ENCODE assay signal across 16 cellular contexts in genomic region chr12:106369624-106370346, GRCh38. TPM values are rescaled to one million over a fixed set of nuclear protein-coding genes. Genes with fewer than 3 reads are reported as not detected.
DNase-seq lines count a peak whose midpoint lies in the region; ATAC-seq and TF ChIP-seq lines count a peak whose summit lies in the region.
"Had no signal": no experiment of that assay in that cellular context is flagged by ENCODE, and none has a peak within 500 bp of the region (broad histone marks: within the 10 kb centered on the region; RNA-seq: fewer than 3 reads in every experiment).

No MANE protein-coding gene starts in this region.

- H2AFZ ChIP-seq in PC-9 (peak overlapping the region; percentile 61; the same call in 1 of the 2 replicates), osteoblast (ENCODE audit: low read length) (no peak overlapping the region)

- peak; percentile 78 for ATAC-seq in esophagus mucosa
- no peak for ATAC-seq in HG03280 (IDR thresholded peaks at IDR 0.05; ENCODE audit: unreplicated experiment)
- ATAC-seq: GM12878; stimulated activated naive CD8-positive, alpha-beta T cell treated with anti-CD3 and anti-CD28 coated beads, Interleukin-15, amount 100 ng/mL, for 72 hours; T-cell had no signal

- CTCF ChIA-PET in PC-9 (lab: Charles Lee), result interaction anchor here (0.6 kb wide), 1 partner anchor 15 kb away, joined by 3 read pairs; no protein-coding TSS in a partner anchor

- H3K9me3 ChIP-seq in PC-9 (ENCODE audit: insufficient read depth, low read depth) (no peaks in the 10 kb centered on the region), osteoblast (ENCODE audit: low read depth, low read length) (no peaks in the 10 kb centered on the region)

- H3K4me2 ChIP-seq in PC-9, result peak overlapping the region; percentile 74
- H3K4me2 ChIP-seq in osteoblast (ENCODE audit: insufficient read depth, low read length), result peak overlapping the region; percentile 23

- no peaks in the 10 kb centered on the region for H3K27me3 ChIP-seq in PC-9 (ENCODE audit: insufficient read depth, low read depth)
- H3K27me3 ChIP-seq in osteoblast (ENCODE audit: insufficient read depth, low read length), result no peaks in the 10 kb centered on the region

- TF ChIP-seq CTCF in PC-9 (conservative IDR thresholded peaks at IDR 0.05), result no peak
- no peak for TF ChIP-seq CTCF in osteoblast (IDR thresholded peaks at IDR 0.05; ENCODE audit: extremely low read depth, low read depth, low read length)

- DNase-seq in DMS53 (lab: John Stamatoyannopoulos, UW) (peak; percentile 68), PC-9 (peak; percentile 42 to 97), osteoblast (ENCODE audit: insufficient read length, low spot score, missing footprints) (no peak), NCI-H1436 (lab: John Stamatoyannopoulos, UW) (no peak), DMS 273 treated with DMSO at 0.1 percent for 48 hours (lab: John Stamatoyannopoulos, UW) (no peak), NCI-H2196 treated with DMSO at 0.1 percent for 48 hours (lab: John Stamatoyannopoulos, UW; ENCODE audit: unreplicated experiment) (no peak)
- DNase-seq: activated CD4-positive, alpha-beta T cell treated with anti-CD3 and anti-CD28 coated beads, Interleukin-2, amount 50 U/mL, for 1 hour; activated naive CD8-positive, alpha-beta T cell treated with anti-CD3 and anti-CD28 coated beads for 36 hours; islet precursor cell; NCI-H1436 treated with DMSO at 0.1 percent for 48 hours; NCI-H82; stimulated activated naive CD8-positive, alpha-beta T cell treated with anti-CD3 and anti-CD28 coated beads, Interleukin-15, amount 100 ng/mL, for 72 hours; T-cell had no signal

- H3K4me1 ChIP-seq in PC-9 (replicated peaks; ENCODE audit: insufficient read depth) (peaks cover 27% of the 10 kb centered on the region), osteoblast (ENCODE audit: insufficient read depth, low read length) (peaks cover 10% of the 10 kb centered on the region)

- H3K79me2 ChIP-seq in PC-9 (ENCODE audit: low read depth) (no peaks in the 10 kb centered on the region), osteoblast (ENCODE audit: insufficient read depth, low read length) (no peaks in the 10 kb centered on the region)

- H3K9me2 ChIP-seq in PC-9 (ENCODE audit: insufficient read depth), result no peaks in the 10 kb centered on the region

- intact Hi-C loops in PC-9 (cut with micrococcal nuclease; ENCODE audit: unreplicated experiment), result loop anchor here (1.0 kb wide), 1 partner anchor 11 kb away; no protein-coding TSS in a partner anchor

- H3F3A ChIP-seq in PC-9 (ENCODE audit: insufficient read depth, low read depth), result peaks cover 16% of the 10 kb centered on the region

- H3K4me3 ChIP-seq in PC-9, result peak overlapping the region; percentile 13; the same call in 1 of the 2 replicates
- no peak overlapping the region for H3K4me3 ChIP-seq in osteoblast (ENCODE audit: insufficient read depth, low read length)
- H3K4me3 ChIP-seq: GM12878 had no signal

- peak overlapping the region; percentile 92 for H3K27ac ChIP-seq in PC-9
- peak overlapping the region; percentile 38 for H3K27ac ChIP-seq in osteoblast (ENCODE audit: low read depth, low read length)

- POLR2A ChIA-PET in PC-9 (lab: Charles Lee; ENCODE audit: unreplicated experiment), result no interaction called here

- no peaks in the 10 kb centered on the region for H4K20me1 ChIP-seq in PC-9 (ENCODE audit: insufficient read depth)
- H4K20me1 ChIP-seq in osteoblast (ENCODE audit: insufficient read depth, low read length), result no peaks in the 10 kb centered on the region

- BruUV-seq in PC-9 (replicated peaks; lab: Mats Ljungman, UMichigan), result TSS peak; percentile 60

- H3K36me3 ChIP-seq in PC-9 (ENCODE audit: low read depth), result peaks cover 27% of the 10 kb centered on the region
- peaks cover 2% of the 10 kb centered on the region for H3K36me3 ChIP-seq in osteoblast (ENCODE audit: insufficient read depth, low read length)

RNA-seq across cellular contexts. Expression of gene POLR3B, which starts 12.2 kb away (rescaled TPM):
- total RNA-seq in PC-9 (2021) (8.4 and 12.9 TPM in 2 replicates), esophagus mucosa (9.4 TPM), osteoblast (11.9 and 13.8 TPM in 2 replicates)

Comparison
In these comparisons a context has a peak if more than half of its experiments do, and no peak if none do; other contexts are left out.
1. DNase-seq: peak in DMS53 (single experiment) and PC-9 (2 of 2); none in osteoblast (single experiment), NCI-H1436 (single experiment), DMS 273 treated with DMSO at 0.1 percent for 48 hours (single experiment) and NCI-H2196 treated with DMSO at 0.1 percent for 48 hours (single experiment).